19 cellular contexts compared by ENCODE assay signal in the genomic region with DNA sequence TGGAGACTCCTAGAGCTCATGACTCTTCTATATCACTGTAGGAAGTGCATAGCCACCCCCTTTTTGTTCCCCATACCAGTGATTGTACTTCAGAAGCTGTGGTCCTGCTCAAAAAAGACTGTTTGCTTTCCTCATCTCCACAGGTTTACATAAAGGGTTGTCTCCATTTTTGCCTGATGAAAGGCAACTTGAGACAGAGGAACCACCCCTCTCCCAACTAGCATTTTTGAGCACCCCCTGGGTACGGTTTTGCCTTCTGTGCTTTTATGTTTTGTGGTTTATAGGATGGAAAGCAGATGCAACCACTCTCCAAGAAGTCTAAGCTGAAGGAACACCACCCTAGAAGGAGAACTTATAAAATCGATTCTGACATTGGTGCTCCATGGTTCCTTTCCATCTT.
DNase-seq lines count a peak whose midpoint lies in the region; ATAC-seq and TF ChIP-seq lines count a peak whose summit lies in the region.
"Had no signal": no experiment of that assay in that cellular context is flagged by ENCODE, and none has a peak within 500 bp of the region (broad histone marks: within the 10 kb centered on the region; RNA-seq: fewer than 3 reads in every experiment).

No MANE protein-coding gene starts in this region.

- peak overlapping the region; percentile 66 for H3K27ac Mint-ChIP-seq in osteocyte (ENCODE audit: unreplicated experiment)

- intact Hi-C loops in PC-3 (cut with micrococcal nuclease) = loop anchor here (5.0 to 10.0 kb wide), 2 partner anchors 68 to 99 kb away; no protein-coding TSS in a partner anchor
- intact Hi-C loops in adrenal gland (cut with DNase I) = no loop called here

- H3K9ac ChIP-seq in GM23248 (0 out of 2 replicates have a peak overlapping the region, but pooled peaks have one; percentile 2), PC-3 (ENCODE audit: low read length) (peak overlapping the region; percentile 15)
- H3K9ac ChIP-seq: KMS-11 had no signal

- ATAC-seq in PC-3 = no peak
- ATAC-seq in GM19467 (IDR thresholded peaks at IDR 0.05; ENCODE audit: unreplicated experiment) = no peak
- ATAC-seq: effector memory CD8-positive, alpha-beta T cell had no signal

- H3K36me3 ChIP-seq in GM23248 (ENCODE audit: low read depth) = 0 out of 2 replicates have a peak, but pooled peaks cover 3% of the 10 kb centered on the region
- peaks cover 14% of the 10 kb centered on the region for H3K36me3 ChIP-seq in PC-3 (ENCODE audit: low read depth, low read length)
- no peaks in the 10 kb centered on the region for H3K36me3 ChIP-seq in adrenal gland (replicated peaks in 1 of 2)
- H3K36me3 ChIP-seq: right atrium auricular region, transverse colon had no signal

- H3K36me3 Mint-ChIP-seq in osteocyte (ENCODE audit: unreplicated experiment) = peaks cover 16% of the 10 kb centered on the region

- H3K4me2 ChIP-seq in GM23248 (ENCODE audit: unreplicated experiment) = peak overlapping the region; percentile 43
- peak overlapping the region; percentile 42 for H3K4me2 ChIP-seq in PC-3 (ENCODE audit: low read length)
- H3K4me2 ChIP-seq: KMS-11 had no signal

- H3K4me3 Mint-ChIP-seq in osteocyte (ENCODE audit: unreplicated experiment) = no peak overlapping the region
- H3K4me3 Mint-ChIP-seq: CD4-positive, CD25-positive, alpha-beta regulatory T cell; effector memory CD8-positive, alpha-beta T cell had no signal

- peaks cover 35% of the 10 kb centered on the region for H3K4me1 Mint-ChIP-seq in osteocyte (ENCODE audit: unreplicated experiment)

- CTCF ChIA-PET in PC-3 (lab: Charles Lee) = no interaction called here

- peaks cover 21% of the 10 kb centered on the region for H3K4me1 ChIP-seq in GM23248 (ENCODE audit: insufficient read depth)
- peaks cover 41% of the 10 kb centered on the region for H3K4me1 ChIP-seq in PC-3 (ENCODE audit: insufficient read depth, low read length)
- no peaks in the 10 kb centered on the region for H3K4me1 ChIP-seq in adrenal gland (replicated peaks in 1 of 2)
- H3K4me1 ChIP-seq: right atrium auricular region had no signal

- H3K4me3 ChIP-seq in GM23248 = peak overlapping the region; percentile 26
- no peak overlapping the region for H3K4me3 ChIP-seq in PC-3 (ENCODE audit: low read length)
- H3K4me3 ChIP-seq in adrenal gland = no peak overlapping the region
- H3K4me3 ChIP-seq: right atrium auricular region, transverse colon had no signal

- in situ Hi-C loops in GM23248 (cut with MboI) = no loop called here

- H3K79me2 ChIP-seq in GM23248 (ENCODE audit: insufficient read depth) = peaks cover 31% of the 10 kb centered on the region; the same call in 1 of the 2 replicates
- H3K79me2 ChIP-seq in PC-3 (ENCODE audit: low read length) = 0 out of 2 replicates have a peak, but pooled peaks cover 4% of the 10 kb centered on the region

- H3K9me2 ChIP-seq in GM23248 (ENCODE audit: insufficient read depth) = no peaks in the 10 kb centered on the region
- no peaks in the 10 kb centered on the region for H3K9me2 ChIP-seq in PC-3 (replicated peaks; ENCODE audit: low read length)

- H3K27ac ChIP-seq in GM23248 = peak overlapping the region; percentile 50
- H3K27ac ChIP-seq in PC-3 (ENCODE audit: low read length) = peak overlapping the region; percentile 94
- H3K27ac ChIP-seq in epithelial cell of prostate = peak overlapping the region; percentile 50
- no peak overlapping the region for H3K27ac ChIP-seq in adrenal gland
- H3K27ac ChIP-seq: KMS-11, right atrium auricular region had no signal

- H3F3A ChIP-seq in GM23248 (ENCODE audit: insufficient read depth) = peaks cover 18% of the 10 kb centered on the region
- H3F3A ChIP-seq in PC-3 (ENCODE audit: low read length, unreplicated experiment) = no peaks in the 10 kb centered on the region

- no peaks in the 10 kb centered on the region for H3K27me3 ChIP-seq in GM23248 (replicated peaks; ENCODE audit: insufficient read depth)
- H3K27me3 ChIP-seq in PC-3 (ENCODE audit: low read length) = no peaks in the 10 kb centered on the region
- H3K27me3 ChIP-seq in adrenal gland = no peaks in the 10 kb centered on the region
- H3K27me3 ChIP-seq: right atrium auricular region, transverse colon had no signal

- H3K9me3 ChIP-seq in GM23248 (ENCODE audit: low read depth) = no peaks in the 10 kb centered on the region
- no peaks in the 10 kb centered on the region for H3K9me3 ChIP-seq in PC-3 (ENCODE audit: low read length)
- H3K9me3 ChIP-seq in adrenal gland (replicated peaks in 1 of 3) = no peaks in the 10 kb centered on the region
- H3K9me3 ChIP-seq: right atrium auricular region, transverse colon had no signal

- POLR2A ChIA-PET in PC-3 (lab: Charles Lee; ENCODE audit: unreplicated experiment) = no interaction called here

- 69 to 73% methylated on average over 2 of the region's 2 CpGs for WGBS in GM23248 (ENCODE audit: low coverage in 1 of 2, low lambda C conversion rate in 2 of 2, missing lambda C conversion rate in 2 of 2), 2 experiments
- 74 to 85% (median 77%) methylated on average over 2 of the region's 2 CpGs for WGBS in adrenal gland, 4 donors

- TF ChIP-seq CTCF in PC-3 (conservative IDR thresholded peaks at IDR 0.05; ENCODE audit: low read depth, low read length) = no peak
- no peak for TF ChIP-seq CTCF in osteocyte (IDR thresholded peaks at IDR 0.05)
- no peak for TF ChIP-seq CTCF in adrenal gland (IDR thresholded peaks at IDR 0.05)

- H4K20me1 ChIP-seq in GM23248 (ENCODE audit: insufficient read depth) = no peaks in the 10 kb centered on the region
- no peaks in the 10 kb centered on the region for H4K20me1 ChIP-seq in PC-3 (ENCODE audit: low read length)

- no peaks in the 10 kb centered on the region for H3K9me3 Mint-ChIP-seq in osteocyte (ENCODE audit: unreplicated experiment)
- H3K9me3 Mint-ChIP-seq: CD4-positive, CD25-positive, alpha-beta regulatory T cell; effector memory CD8-positive, alpha-beta T cell had no signal

- H2AFZ ChIP-seq in GM23248 = peak overlapping the region; percentile 31
- H2AFZ ChIP-seq in PC-3 (ENCODE audit: low read length) = no peak overlapping the region

- BruUV-seq in PC-3 (replicated peaks; lab: Mats Ljungman, UMichigan) = no TSS peak

- no peak for TF ChIP-seq POLR2A in adrenal gland (IDR thresholded peaks at IDR 0.05)

- H3K27me3 Mint-ChIP-seq in osteocyte (ENCODE audit: unreplicated experiment) = no peaks in the 10 kb centered on the region
- H3K27me3 Mint-ChIP-seq: CD4-positive, CD25-positive, alpha-beta regulatory T cell; effector memory CD8-positive, alpha-beta T cell had no signal

- DNase-seq in GM23248 (peak; percentile 10), PC-3 (no peak), epithelial cell of prostate (ENCODE audit: low read depth, low spot score) (no peak), osteocyte (ENCODE audit: extremely low spot score, unreplicated experiment) (no peak), SIG-M5 treated with dmso at 0.1 percent for 504 hours (lab: John Stamatoyannopoulos, UW; ENCODE audit: unreplicated experiment) (no peak), RPMI8226 (no peak), adrenal gland (no peak)
- DNase-seq: activated CD4-positive, alpha-beta T cell treated with anti-CD3 and anti-CD28 coated beads for 4 hours; activated CD8-positive, alpha-beta memory T cell treated with anti-CD3 and anti-CD28 coated beads, Interleukin-2, amount 50 U/mL, for 4 hours; activated gamma-delta T cell treated with Interleukin-2 at 50 U/mL for 16 hours; effector memory CD8-positive, alpha-beta T cell; hippocampal formation; kidney; stimulated activated naive CD4-positive, alpha-beta T cell treated with Interleukin-2 at 50 U/mL for 16 hours; transverse colon had no signal

Comparison
In these comparisons a context has a peak if more than half of its experiments do, and no peak if none do; other contexts are left out.
1. H3K27ac ChIP-seq: peak in GM23248 (single experiment), PC-3 (single experiment) and epithelial cell of prostate (single experiment); none in adrenal gland (0 of 5).